ENCODE assay signal across 18 cellular contexts in the genomic region with DNA sequence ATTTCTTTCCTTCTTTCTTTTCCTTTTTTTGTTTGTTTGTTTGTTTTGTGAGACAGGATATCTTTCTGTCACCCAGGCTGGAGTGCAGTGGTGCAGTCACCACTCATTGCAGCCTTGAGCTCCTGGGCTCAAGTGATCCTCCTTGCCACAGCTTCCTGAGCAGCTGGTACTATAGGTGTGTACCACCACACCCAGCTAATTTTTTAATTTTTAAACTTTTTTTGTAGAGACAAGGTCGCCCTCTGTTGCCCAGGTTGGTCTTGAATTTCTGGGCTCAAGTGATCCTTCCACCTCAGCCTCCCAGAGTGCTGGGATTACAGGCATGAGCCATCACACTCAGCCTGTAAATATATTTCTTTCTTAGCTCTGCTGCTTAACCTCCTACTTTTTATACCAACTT.
DNase-seq lines count a peak whose midpoint lies in the region; ATAC-seq and TF ChIP-seq lines count a peak whose summit lies in the region.
"Had no signal": no experiment of that assay in that cellular context is flagged by ENCODE, and none has a peak within 500 bp of the region (broad histone marks: within the 10 kb centered on the region; RNA-seq: fewer than 3 reads in every experiment).

No MANE protein-coding gene starts in this region.

- H3K4me2 ChIP-seq in DND-41 (ENCODE audit: insufficient read depth, low read length): no peak overlapping the region
- no peak overlapping the region for H3K4me2 ChIP-seq in mammary epithelial cell (ENCODE audit: insufficient read depth, low read depth, low read length)

- H3K4me1 ChIP-seq in A673 (ENCODE audit: insufficient read depth, low read length, poor library complexity, severe bottlenecking) (no peaks in the 10 kb centered on the region), DND-41 (ENCODE audit: insufficient read depth, low read length) (no peaks in the 10 kb centered on the region), mammary epithelial cell (ENCODE audit: insufficient read depth, low read length) (no peaks in the 10 kb centered on the region)
- H3K4me1 ChIP-seq: colonic mucosa, heart right ventricle, right atrium auricular region had no signal

- dilution Hi-C loops in mammary epithelial cell (cut with HindIII; ENCODE audit: low sequenced_read_pairs): no loop called here

- in situ Hi-C loops in mammary epithelial cell (cut with MboI; ENCODE audit: low sequenced_read_pairs in 2 of 2): no loop called here

- H3K4me3 ChIP-seq in A673 (ENCODE audit: low read depth, low read length, poor library complexity, severe bottlenecking): no peak overlapping the region
- H3K4me3 ChIP-seq in DND-41 (ENCODE audit: low read depth in 1 of 2, low read length in 2 of 2): no peak overlapping the region
- H3K4me3 ChIP-seq in mammary epithelial cell (replicated peaks in 1 of 3; ENCODE audit: insufficient read depth in 1 of 3, low read depth in 2 of 3, low read length in 3 of 3): no peak overlapping the region
- H3K4me3 ChIP-seq: colonic mucosa, heart right ventricle, right atrium auricular region, transverse colon had no signal

- H3K27me3 ChIP-seq in A673 (replicated peaks; ENCODE audit: insufficient read depth, low read depth, low read length, poor library complexity): no peaks in the 10 kb centered on the region
- H3K27me3 ChIP-seq in DND-41 (ENCODE audit: insufficient read depth, low read length, poor library complexity): no peaks in the 10 kb centered on the region
- H3K27me3 ChIP-seq in mammary epithelial cell (ENCODE audit: insufficient read depth, low read length): no peaks in the 10 kb centered on the region
- H3K27me3 ChIP-seq: colonic mucosa, heart right ventricle, right atrium auricular region, transverse colon had no signal

- H3K36me3 ChIP-seq in A673 (ENCODE audit: insufficient read depth, low read length, poor library complexity, severe bottlenecking) (no peaks in the 10 kb centered on the region), DND-41 (ENCODE audit: insufficient read depth, low read length) (no peaks in the 10 kb centered on the region; the same call in 1 of the 2 replicates), mammary epithelial cell (ENCODE audit: insufficient read depth, low read length) (peaks cover 4% of the 10 kb centered on the region)
- H3K36me3 ChIP-seq: colonic mucosa had no signal

- no peaks in the 10 kb centered on the region for H4K20me1 ChIP-seq in DND-41 (ENCODE audit: insufficient read depth, low read length)
- no peaks in the 10 kb centered on the region for H4K20me1 ChIP-seq in mammary epithelial cell (ENCODE audit: insufficient read depth, low read length)

- TF ChIP-seq CTCF in A673 (conservative IDR thresholded peaks at IDR 0.05; ENCODE audit: low read depth, low read length) (0 out of 2 replicates have a peak, but pooled peaks have one; percentile 22), DND-41 (IDR thresholded peaks at IDR 0.05; ENCODE audit: borderline replicate concordance, extremely low read depth, low read length, poor library complexity, severe bottlenecking) (peak; percentile 27), mammary epithelial cell (conservative IDR thresholded peaks at IDR 0.05 in 1 of 2, IDR thresholded peaks at IDR 0.05 in 1 of 2; ENCODE audit: extremely low read depth in 1 of 2, insufficient read depth in 1 of 2, low read depth in 1 of 2, low read length in 2 of 2) (no peak)

- intact Hi-C loops in A673 (cut with micrococcal nuclease; ENCODE audit: unreplicated experiment) (no loop called here), mammary epithelial cell (cut with micrococcal nuclease) (no loop called here)

- peak; percentile 62 for ATAC-seq in DND-41 (ENCODE audit: insufficient read depth, low read depth)
- no peak for ATAC-seq in GM19455 (IDR thresholded peaks at IDR 0.05; ENCODE audit: unreplicated experiment)
- ATAC-seq in GM18519 (IDR thresholded peaks at IDR 0.05; ENCODE audit: low FRiP score, unreplicated experiment): no peak
- no peak for ATAC-seq in GM18517 (IDR thresholded peaks at IDR 0.05; ENCODE audit: unreplicated experiment)
- ATAC-seq: heart right ventricle; natural killer cell treated with Interleukin-12 subunit alpha and Interleukin-12 subunit beta and Interleukin-15 and Interleukin-18, amount 100 ng/mL, for 72 hours had no signal

- H2AFZ ChIP-seq in DND-41 (ENCODE audit: low read depth, low read length) (no peak overlapping the region), mammary epithelial cell (ENCODE audit: low read depth, low read length) (no peak overlapping the region)

- DNase-seq in A673 (ENCODE audit: low spot score) (no peak), DND-41 (peak; percentile 16), NAMALWA (ENCODE audit: low spot score) (peak; percentile 8), mammary epithelial cell (peak; percentile 1), kidney glomerular epithelial cell (lab: John Stamatoyannopoulos, UW) (no peak)
- DNase-seq: colonic mucosa; heart right ventricle; Kasumi-1; NCI-H2029 treated with DMSO at 0.1 percent for 48 hours; NK-92 treated with Interleukin-12 subunit alpha and Interleukin-12 subunit beta, amount 100 ng/mL, for 24 hours; stimulated activated CD4-positive, alpha-beta T cell treated with anti-CD3 and anti-CD28 coated beads, Interleukin-2, amount 100 ng/mL, for 24 hours; stimulated activated CD8-positive, alpha-beta memory T cell treated with anti-CD3 and anti-CD28 coated beads, Interleukin-4, amount 100 ng/mL, for 48 hours; transverse colon had no signal

- H3K9ac ChIP-seq in DND-41 (ENCODE audit: low read depth, low read length) (no peak overlapping the region), mammary epithelial cell (ENCODE audit: insufficient read depth, low read length) (no peak overlapping the region)

- BruUV-seq in A673 (replicated peaks; lab: Mats Ljungman, UMichigan) (no TSS peak), mammary epithelial cell (replicated peaks; lab: Mats Ljungman, UMichigan) (no TSS peak)

- H3K27ac ChIP-seq in A673 (ENCODE audit: low read depth, low read length, poor library complexity, severe bottlenecking) (no peak overlapping the region), DND-41 (ENCODE audit: low read length) (no peak overlapping the region), mammary epithelial cell (ENCODE audit: insufficient read depth, low read depth, low read length) (no peak overlapping the region)
- H3K27ac ChIP-seq: colonic mucosa, heart right ventricle, right atrium auricular region, transverse colon had no signal

- POLR2A ChIA-PET in A673 (lab: Charles Lee; ENCODE audit: low non-redundant PET): no interaction called here

- H3K79me2 ChIP-seq in DND-41 (ENCODE audit: insufficient read depth, low read length) (no peaks in the 10 kb centered on the region), mammary epithelial cell (ENCODE audit: insufficient read depth, low read length) (no peaks in the 10 kb centered on the region)

- 88% methylated on average over 1 of the region's 1 CpG for WGBS in mammary epithelial cell (ENCODE audit: low coverage, missing lambda C conversion rate)

- H3K9me3 ChIP-seq in A673 (ENCODE audit: low read depth, low read length, poor library complexity, severe bottlenecking): no peaks in the 10 kb centered on the region
- no peaks in the 10 kb centered on the region for H3K9me3 ChIP-seq in DND-41 (ENCODE audit: insufficient read depth, low read length, severe bottlenecking)
- no peaks in the 10 kb centered on the region for H3K9me3 ChIP-seq in mammary epithelial cell (replicated peaks; ENCODE audit: insufficient read depth, low read length)
- H3K9me3 ChIP-seq: colonic mucosa, heart right ventricle, right atrium auricular region, transverse colon had no signal

- CTCF ChIA-PET in A673 (lab: Charles Lee): no interaction called here
- CTCF ChIA-PET in mammary epithelial cell (lab: Charles Lee; ENCODE audit: low non-redundant PET): no interaction called here

Comparison
In these comparisons a context has a peak if more than half of its experiments do, and no peak if none do; other contexts are left out.
1. DNase-seq: peak in DND-41 (single experiment), NAMALWA (single experiment) and mammary epithelial cell (single experiment); none in A673 (single experiment) and kidney glomerular epithelial cell (single experiment).
2. CTCF ChIP-seq: peak in A673 (single experiment) and DND-41 (single experiment); none in mammary epithelial cell (0 of 2).